Comparison of ENCODE assay signal across 2 cellular contexts in genomic region chr16:11313493-11314308, GRCh38.
TF ChIP-seq lines count a peak whose summit lies in the region.

No MANE protein-coding gene starts in this region.

TF ChIP-seq in IMR-90, 13 proteins besides CTCF, POLR2A, EP300 and RAD21:
- TF ChIP-seq CHD1 (IDR thresholded peaks at IDR 0.05; ENCODE audit: low read depth, low read length), result no peak

TF ChIP-seq in H1, 55 proteins besides CTCF, POLR2A, EP300 and RAD21:
- TF ChIP-seq SUZ12 (IDR thresholded peaks at IDR 0.05; ENCODE audit: low read length) (no peak), ZNF274 (IDR thresholded peaks at IDR 0.05; ENCODE audit: borderline replicate concordance, extremely low read depth, low read length) (no peak), SAP30 (IDR thresholded peaks at IDR 0.05; ENCODE audit: insufficient read depth, insufficient replicate concordance, low read length) (no peak), TAF7 (optimal IDR thresholded peaks at IDR 0.05; ENCODE audit: borderline replicate concordance, low read depth, low read length) (no peak), NRF1 (IDR thresholded peaks at IDR 0.05; ENCODE audit: low read depth, low read length) (no peak), MAFK (IDR thresholded peaks at IDR 0.05; ENCODE audit: low read depth, low read length) (no peak), BCL11A (IDR thresholded peaks at IDR 0.05; ENCODE audit: low read depth in 2 of 2, low read length in 2 of 2) (no peak), ASH2L (IDR thresholded peaks at IDR 0.05; ENCODE audit: low read length) (no peak), SP1 (IDR thresholded peaks at IDR 0.05; ENCODE audit: low read depth, low read length) (no peak), KDM5A (IDR thresholded peaks at IDR 0.05; ENCODE audit: low read length) (no peak), GABPA (IDR thresholded peaks at IDR 0.05; ENCODE audit: borderline replicate concordance, insufficient read depth, low read length) (no peak), CHD1 (IDR thresholded peaks at IDR 0.05; ENCODE audit: low read depth, low read length) (no peak)
TF ChIP-seq in H1: peak in this region for 0.
